Comparison of ENCODE assay signal across 29 cellular contexts in the genomic region with DNA sequence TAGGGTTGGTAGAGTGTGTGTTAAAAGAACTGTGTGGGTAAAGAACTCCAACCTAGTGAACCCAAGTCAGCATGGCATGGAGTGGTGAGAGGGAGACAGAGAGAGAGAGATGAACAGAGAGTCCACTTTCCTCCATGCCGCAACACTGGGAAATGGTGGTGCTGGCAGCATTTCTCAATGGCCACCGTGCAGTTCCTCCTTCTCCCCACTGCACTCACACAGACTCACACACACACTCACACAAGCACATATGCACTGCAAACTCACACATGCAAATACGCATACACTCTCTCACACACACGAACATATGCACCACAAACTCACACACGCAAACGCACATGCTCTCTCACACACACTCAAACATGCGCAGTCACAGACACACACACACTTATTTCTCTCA.
"Had no signal": no experiment of that assay in that cellular context is flagged by ENCODE, and none has a peak within 500 bp of the region (broad histone marks: within the 10 kb centered on the region; RNA-seq: fewer than 3 reads in every experiment).

No MANE protein-coding gene starts in this region.

- DNase-seq: activated CD4-positive, alpha-beta T cell treated with anti-CD3 and anti-CD28 coated beads for 4 hours; activated CD4-positive, alpha-beta T cell treated with anti-CD3 and anti-CD28 coated beads, Interleukin-2, amount 50 U/mL, for 4 hours; activated CD8-positive, alpha-beta memory T cell treated with anti-CD3 and anti-CD28 coated beads, Interleukin-2, amount 50 U/mL, for 48 hours; activated CD8-positive, alpha-beta T cell treated with anti-CD3 and anti-CD28 coated beads, Interleukin-2, amount 10 ng/mL, durations not matched to agents 7 days and 5 days; activated naive CD4-positive, alpha-beta T cell treated with anti-CD3 and anti-CD28 coated beads, Interleukin-2, amount 50 U/mL, for 16 hours; activated naive CD8-positive, alpha-beta T cell treated with anti-CD3 and anti-CD28 coated beads, Interleukin-2, amount 10 ng/mL, durations not matched to agents 7 days and 5 days; activated T-cell treated with anti-CD3 and anti-CD28 coated beads, Interleukin-2, amount 50 U/mL, for 1 hour; adrenal gland; aorta; central memory CD4-positive, alpha-beta T cell; KG1; NCI-H1105 treated with DMSO at 0.1 percent for 48 hours; NCI-H1436 treated with DMSO at 0.1 percent for 48 hours; NCI-H187; NCI-H2081 treated with DMSO at 0.1 percent for 48 hours; NCI-H2171; NCI-H2227 treated with DMSO at 0.1 percent for 48 hours; NCI-H446 treated with DMSO at 0.1 percent for 48 hours; NCI-H526; NCI-H82; OCI-M1; RPMI8226 had no signal

- ATAC-seq: activated CD4-positive, CD25-positive, alpha-beta regulatory T cell treated with anti-CD3 and anti-CD28 coated beads, Interleukin-2, amount 50 U/mL, for 24 hours; activated CD8-positive, alpha-beta T cell treated with anti-CD3 and anti-CD28 coated beads, Interleukin-2, amount 10 ng/mL, durations not matched to agents 7 days and 5 days; Panc1; Right ventricle myocardium inferior; SK-N-SH treated with all-trans-retinoic acid at 6 μM for 48 hours had no signal

- H3K27ac ChIP-seq: adrenal gland, breast epithelium, SJSA1 had no signal

- H3K27ac Mint-ChIP-seq: activated CD8-positive, alpha-beta T cell treated with anti-CD3 and anti-CD28 coated beads, Interleukin-2, amount 10 ng/mL, durations not matched to agents 7 days and 5 days; activated naive CD8-positive, alpha-beta T cell treated with anti-CD3 and anti-CD28 coated beads, Interleukin-2, amount 10 ng/mL, durations not matched to agents 7 days and 5 days; T-helper 1 cell treated with Interleukin-12 subunit alpha and Interleukin-12 subunit beta and Interleukin-4 antibody, amounts not matched to agents 30 μg/mL and 1 μg/mL, for 36 hours had no signal

- H3K4me3 ChIP-seq: adrenal gland, breast epithelium, SJSA1 had no signal

- H3K9me3 Mint-ChIP-seq: activated naive CD8-positive, alpha-beta T cell treated with anti-CD3 and anti-CD28 coated beads, Interleukin-2, amount 10 ng/mL, durations not matched to agents 7 days and 5 days; T-helper 1 cell treated with Interleukin-12 subunit alpha and Interleukin-12 subunit beta and Interleukin-4 antibody, amounts not matched to agents 30 μg/mL and 1 μg/mL, for 36 hours had no signal

- H3K9me3 ChIP-seq: adrenal gland, breast epithelium, SJSA1 had no signal

- H3K36me3 ChIP-seq: adrenal gland, breast epithelium, SJSA1 had no signal

- H3K27me3 ChIP-seq: adrenal gland, breast epithelium, SJSA1 had no signal

- H3K36me3 Mint-ChIP-seq: activated naive CD8-positive, alpha-beta T cell treated with anti-CD3 and anti-CD28 coated beads, Interleukin-2, amount 10 ng/mL, durations not matched to agents 7 days and 5 days had no signal

- H3K4me3 Mint-ChIP-seq: activated CD8-positive, alpha-beta T cell treated with anti-CD3 and anti-CD28 coated beads, Interleukin-2, amount 10 ng/mL, durations not matched to agents 7 days and 5 days; activated naive CD8-positive, alpha-beta T cell treated with anti-CD3 and anti-CD28 coated beads, Interleukin-2, amount 10 ng/mL, durations not matched to agents 7 days and 5 days; T-helper 1 cell treated with Interleukin-12 subunit alpha and Interleukin-12 subunit beta and Interleukin-4 antibody, amounts not matched to agents 30 μg/mL and 1 μg/mL, for 36 hours had no signal

- H3K4me1 ChIP-seq: adrenal gland, breast epithelium, SJSA1 had no signal
